14 cellular contexts compared by ENCODE assay signal in genomic region chr13:44108345-44108858, GRCh38.
DNase-seq lines count a peak whose midpoint lies in the region; ATAC-seq, FAIRE-seq and TF ChIP-seq lines count a peak whose summit lies in the region.
"Had no signal": no experiment of that assay in that cellular context is flagged by ENCODE, and none has a peak within 500 bp of the region (broad histone marks: within the 10 kb centered on the region; RNA-seq: fewer than 3 reads in every experiment).

No MANE protein-coding gene starts in this region.

- TF ChIP-seq CTCF in kidney (IDR thresholded peaks at IDR 0.05; ENCODE audit: borderline replicate concordance, extremely low read depth, insufficient read depth) (no peak), upper lobe of right lung (IDR thresholded peaks at IDR 0.05) (no peak)

- FAIRE-seq in kidney (lab: Jason Lieb, UNC), result no peak

- no peaks in the 10 kb centered on the region for H3K27me3 ChIP-seq in upper lobe of right lung
- H3K27me3 ChIP-seq: uterus had no signal

- H3K27ac ChIP-seq in kidney (ENCODE audit: low read depth in 2 of 2, low read length in 2 of 2), result peak overlapping the region; percentile 27 to 43
- H3K27ac ChIP-seq in upper lobe of right lung, result no peak overlapping the region

- no peaks in the 10 kb centered on the region for H3K9me3 ChIP-seq in kidney (ENCODE audit: control insufficient read depth in 1 of 2, low read length in 2 of 2)
- no peaks in the 10 kb centered on the region for H3K9me3 ChIP-seq in upper lobe of right lung
- H3K9me3 ChIP-seq: uterus had no signal

- H3K4me3 ChIP-seq in kidney (ENCODE audit: low read length in 2 of 2) (no peak overlapping the region), upper lobe of right lung (no peak overlapping the region)
- H3K4me3 ChIP-seq: uterus had no signal

- H3K36me3 ChIP-seq in kidney (ENCODE audit: control insufficient read depth in 1 of 2, insufficient read depth in 2 of 2, low read length in 2 of 2), result no peaks in the 10 kb centered on the region
- H3K36me3 ChIP-seq in upper lobe of right lung, result no peaks in the 10 kb centered on the region
- H3K36me3 ChIP-seq: uterus had no signal

- H3K4me1 ChIP-seq in kidney (ENCODE audit: control insufficient read depth in 1 of 2, insufficient read depth in 1 of 2, low read depth in 1 of 2, low read length in 2 of 2) (peaks cover 20 to 44% of the 10 kb centered on the region in 2 donors), upper lobe of right lung (peaks cover 18% of the 10 kb centered on the region)

- peak; percentile 18 for ATAC-seq in upper lobe of right lung
- ATAC-seq in HG03565 (IDR thresholded peaks at IDR 0.05; ENCODE audit: unreplicated experiment), result no peak
- ATAC-seq: CD8-positive, alpha-beta T cell; stimulated activated memory B cell treated with anti-CD40 and anti-IgM and Interleukin-4, amounts not matched to agents 10 μg/mL and 1 μg/mL and 100 μg/mL, for 72 hours had no signal

- intact Hi-C loops in kidney (cut with DNase I) (no loop called here), upper lobe of right lung (cut with DNase I) (no loop called here)

- H3K9ac ChIP-seq in kidney (ENCODE audit: low read length in 2 of 2), result no peak overlapping the region

- DNase-seq in DMS53 (lab: John Stamatoyannopoulos, UW) (peak; percentile 39), DMS53 treated with DMSO at 0.1 percent for 48 hours (lab: John Stamatoyannopoulos, UW; ENCODE audit: unreplicated experiment) (no peak), dermis microvascular lymphatic vessel endothelial cell (ENCODE audit: low read depth in 2 of 2) (peak; percentile 10 to 42), kidney (peak; percentile 74), upper lobe of right lung (no peak), NCI-H2171 (lab: John Stamatoyannopoulos, UW) (no peak)
- DNase-seq in activated CD4-positive, CD25-positive, alpha-beta regulatory T cell (lab: John Stamatoyannopoulos, UW), result no peak
- DNase-seq: 8988T; activated B cell treated with CpG ODN at 0.5 μM for 24 hours; CD8-positive, alpha-beta T cell; MV-4-11 had no signal

Comparison
In these comparisons a context has a peak if more than half of its experiments do, and no peak if none do; other contexts are left out.
1. DNase-seq: peak in DMS53 (single experiment), dermis microvascular lymphatic vessel endothelial cell (2 of 2) and kidney (single experiment); none in DMS53 treated with DMSO at 0.1 percent for 48 hours (single experiment), upper lobe of right lung (single experiment), activated CD4-positive, CD25-positive, alpha-beta regulatory T cell (0 of 4) and NCI-H2171 (single experiment).